ENCODE assay signal across 12 cellular contexts in genomic region chr12:92784356-92784755, GRCh38.
A peak's percentile ranks its signal among the peaks of the same experiment; 100 is the strongest.
DNase-seq lines count a peak whose midpoint lies in the region; FAIRE-seq and TF ChIP-seq lines count a peak whose summit lies in the region.
"Had no signal": no experiment of that assay in that cellular context is flagged by ENCODE, and none has a peak within 500 bp of the region (broad histone marks: within the 10 kb centered on the region; RNA-seq: fewer than 3 reads in every experiment).

No MANE protein-coding gene starts in this region.

- H3K4me3 ChIP-seq in AG04450 (ENCODE audit: low read depth, low read length) (no peak overlapping the region), bronchial epithelial cell (ENCODE audit: low read depth, low read length) (no peak overlapping the region), keratinocyte (ENCODE audit: control insufficient read depth in 2 of 3, extremely low read depth in 1 of 3, insufficient read depth in 2 of 3, low read depth in 1 of 3, low read length in 3 of 3) (no peak overlapping the region), A673 (ENCODE audit: low read depth, low read length, poor library complexity, severe bottlenecking) (no peak overlapping the region), MM.1S (ENCODE audit: low read length) (no peak overlapping the region)
- H3K4me3 ChIP-seq: prostate gland, suprapubic skin had no signal

- intact Hi-C loops in A673 (cut with micrococcal nuclease; ENCODE audit: unreplicated experiment) = no loop called here

- CTCF ChIA-PET in AG04450 (lab: Charles Lee) (interaction anchor here (0.6 to 2.2 kb wide), 14 partner anchors 9 to 781 kb away, joined by 3 to 18 read pairs (median 4); no protein-coding TSS in a partner anchor), A673 (lab: Charles Lee) (interaction anchor here (0.6 kb wide), 1 partner anchor 1936 kb away, joined by 4 read pairs; no protein-coding TSS in a partner anchor)

- H3K4me1 ChIP-seq in keratinocyte (ENCODE audit: control insufficient read depth, extremely low read depth, insufficient read depth, low read length) (peaks cover 9% of the 10 kb centered on the region), A673 (ENCODE audit: insufficient read depth, low read length, poor library complexity, severe bottlenecking) (no peaks in the 10 kb centered on the region), MM.1S (ENCODE audit: low read length) (no peaks in the 10 kb centered on the region)
- H3K4me1 ChIP-seq: prostate gland had no signal

- H3K36me3 ChIP-seq in bronchial epithelial cell (ENCODE audit: control insufficient read depth, insufficient read depth, low read length) = peaks cover 3% of the 10 kb centered on the region
- H3K36me3 ChIP-seq in keratinocyte (ENCODE audit: control insufficient read depth in 2 of 2, extremely low read depth in 1 of 2, insufficient read depth in 2 of 2, low read length in 2 of 2) = peaks cover 0 to 5% of the 10 kb centered on the region in 2 experiments
- peaks cover 13% of the 10 kb centered on the region for H3K36me3 ChIP-seq in A673 (ENCODE audit: insufficient read depth, low read length, poor library complexity, severe bottlenecking)
- no peaks in the 10 kb centered on the region for H3K36me3 ChIP-seq in MM.1S (replicated peaks; ENCODE audit: insufficient read depth, low read length)
- H3K36me3 ChIP-seq: prostate gland had no signal

- POLR2A ChIA-PET in AG04450 (lab: Yijun Ruan, JAX) (no interaction called here), A673 (lab: Charles Lee; ENCODE audit: low non-redundant PET) (no interaction called here)

- H3K9me1 ChIP-seq in keratinocyte (ENCODE audit: control insufficient read depth, extremely low read depth, insufficient read depth, low read length) = no peaks in the 10 kb centered on the region

- H4K20me1 ChIP-seq in keratinocyte (ENCODE audit: control insufficient read depth, extremely low read depth, insufficient read depth, low read length) (no peaks in the 10 kb centered on the region), MM.1S (ENCODE audit: insufficient read depth, low read length) (no peaks in the 10 kb centered on the region)

- H3K27ac ChIP-seq in AG04450 (ENCODE audit: low read depth, low read length) (peak overlapping the region; percentile 73), keratinocyte (ENCODE audit: control insufficient read depth, insufficient read depth, low read length) (peak overlapping the region; percentile 23), A673 (ENCODE audit: low read depth, low read length, poor library complexity, severe bottlenecking) (no peak overlapping the region), MM.1S (ENCODE audit: low read length) (no peak overlapping the region)
- H3K27ac ChIP-seq: prostate gland, suprapubic skin had no signal

- FAIRE-seq in GM12892 (lab: Jason Lieb, UNC) (peak; percentile 21), bronchial epithelial cell (lab: Jason Lieb, UNC) (no peak), keratinocyte (lab: Jason Lieb, UNC) (peak; percentile 65)

- H3K27me3 ChIP-seq in AG04450 (ENCODE audit: control insufficient read depth, insufficient read depth, low read length) = no peaks in the 10 kb centered on the region
- H3K27me3 ChIP-seq in bronchial epithelial cell (ENCODE audit: control insufficient read depth, insufficient read depth, low read length) = no peaks in the 10 kb centered on the region
- no peaks in the 10 kb centered on the region for H3K27me3 ChIP-seq in keratinocyte (ENCODE audit: control insufficient read depth, extremely low read depth, insufficient read depth, low read length)
- no peaks in the 10 kb centered on the region for H3K27me3 ChIP-seq in A673 (replicated peaks; ENCODE audit: insufficient read depth, low read depth, low read length, poor library complexity)
- H3K27me3 ChIP-seq in MM.1S (replicated peaks; ENCODE audit: insufficient read depth, low read length) = no peaks in the 10 kb centered on the region
- H3K27me3 ChIP-seq: suprapubic skin had no signal

- TF ChIP-seq POLR2A in GM12892 (IDR thresholded peaks at IDR 0.05; ENCODE audit: low read depth, low read length) = no peak

- H3F3A ChIP-seq in MM.1S (ENCODE audit: insufficient read depth, low read length) = no peaks in the 10 kb centered on the region

- no peak overlapping the region for H2AFZ ChIP-seq in keratinocyte (ENCODE audit: control insufficient read depth, low read length)
- no peak overlapping the region for H2AFZ ChIP-seq in MM.1S (ENCODE audit: low read length)

- H3K4me2 ChIP-seq in keratinocyte (ENCODE audit: control insufficient read depth, extremely low read depth, insufficient read depth, low read depth, low read length) = peak overlapping the region; percentile 47
- no peak overlapping the region for H3K4me2 ChIP-seq in MM.1S (ENCODE audit: low read depth, low read length)

- no peaks in the 10 kb centered on the region for H3K9me2 ChIP-seq in MM.1S (replicated peaks; ENCODE audit: insufficient read depth, low read length)

- BruUV-seq in A673 (replicated peaks; lab: Mats Ljungman, UMichigan) = no TSS peak

- no peaks in the 10 kb centered on the region for H3K79me2 ChIP-seq in keratinocyte (ENCODE audit: control insufficient read depth, insufficient read depth, low read length)
- H3K79me2 ChIP-seq in MM.1S (ENCODE audit: low read length) = no peaks in the 10 kb centered on the region

- dilution Hi-C loops in keratinocyte (cut with MboI; ENCODE audit: extremely low pct_ligation_motif_present, low sequenced_read_pairs) = no loop called here

- H3K9ac ChIP-seq in keratinocyte (ENCODE audit: control insufficient read depth, extremely low read depth, insufficient read depth, low read length) = no peak overlapping the region
- no peak overlapping the region for H3K9ac ChIP-seq in MM.1S (ENCODE audit: low read length)

- DNase-seq in AG04450 (ENCODE audit: low read depth, low spot score) (no peak), GM12892 (ENCODE audit: insufficient read length) (no peak), bronchial epithelial cell (ENCODE audit: low read depth) (peak; percentile 71), keratinocyte (ENCODE audit: low read depth, low spot score) (peak; percentile 11), HPDE6-E6E7 (ENCODE audit: extremely low spot score) (no peak), NCI-H2227 (lab: John Stamatoyannopoulos, UW; ENCODE audit: unreplicated experiment) (no peak), A673 (ENCODE audit: low spot score) (no peak), MM.1S (no peak)
- DNase-seq: activated CD8-positive, alpha-beta memory T cell treated with anti-CD3 and anti-CD28 coated beads, Interleukin-2, amount 50 U/mL, for 48 hours; T-helper 9 cell had no signal

- TF ChIP-seq CTCF in AG04450 (IDR thresholded peaks at IDR 0.05; ENCODE audit: low read depth, low read length) = no peak
- TF ChIP-seq CTCF in bronchial epithelial cell (IDR thresholded peaks at IDR 0.05; ENCODE audit: insufficient read depth, low read length, severe bottlenecking) = no peak
- no peak for TF ChIP-seq CTCF in keratinocyte (optimal IDR thresholded peaks at IDR 0.05 in 1 of 3, IDR thresholded peaks at IDR 0.05 in 1 of 3, conservative IDR thresholded peaks at IDR 0.05 in 1 of 3; ENCODE audit: extremely low read depth in 1 of 3, insufficient read depth in 2 of 3, low read length in 3 of 3)
- no peak for TF ChIP-seq CTCF in A673 (conservative IDR thresholded peaks at IDR 0.05; ENCODE audit: low read depth, low read length)
- TF ChIP-seq CTCF in MM.1S (IDR thresholded peaks at IDR 0.05; ENCODE audit: low read length) = no peak

- H3K9me3 ChIP-seq in AG04450 (ENCODE audit: control insufficient read depth, insufficient read depth, low read length) = no peaks in the 10 kb centered on the region
- H3K9me3 ChIP-seq in keratinocyte (ENCODE audit: control insufficient read depth, low read depth, low read length) = no peaks in the 10 kb centered on the region
- H3K9me3 ChIP-seq in A673 (ENCODE audit: low read depth, low read length, poor library complexity, severe bottlenecking) = no peaks in the 10 kb centered on the region
- H3K9me3 ChIP-seq in MM.1S (replicated peaks; ENCODE audit: insufficient read depth, low read length) = no peaks in the 10 kb centered on the region
- H3K9me3 ChIP-seq: prostate gland, suprapubic skin had no signal

Comparison
In these comparisons a context has a peak if more than half of its experiments do, and no peak if none do; other contexts are left out.
1. DNase-seq: peak in bronchial epithelial cell (single experiment) and keratinocyte (single experiment); none in AG04450 (single experiment), GM12892 (single experiment), HPDE6-E6E7 (single experiment), NCI-H2227 (single experiment), A673 (single experiment) and MM.1S (single experiment).
2. H3K27ac ChIP-seq: peak in AG04450 (single experiment) and keratinocyte (single experiment); none in A673 (single experiment) and MM.1S (single experiment).